In genomic region chr3:120454076-120454689, GRCh38 we compare ENCODE assay signal across 22 cellular contexts.
"Had no signal": no experiment of that assay in that cellular context is flagged by ENCODE, and none has a peak within 500 bp of the region (broad histone marks: within the 10 kb centered on the region; RNA-seq: fewer than 3 reads in every experiment).

No MANE protein-coding gene starts in this region.

- H3K4me1 ChIP-seq: psoas muscle had no signal

- ATAC-seq: effector memory CD8-positive, alpha-beta T cell; left cardiac atrium; left ventricle myocardium superior; psoas muscle; sciatic nerve; stimulated activated naive B cell treated with anti-CD40 and anti-IgM and Interleukin-4, amounts not matched to agents 10 μg/mL and 1 μg/mL and 100 μg/mL, for 72 hours; stimulated activated naive CD8-positive, alpha-beta T cell treated with anti-CD3 and anti-CD28 coated beads, Interleukin-15, amount 100 ng/mL, for 72 hours had no signal

- H3K27ac ChIP-seq: epithelial cell of prostate, esophagus muscularis mucosa, neutrophil, psoas muscle, skin epidermis, testis, tibial nerve had no signal

- H3K4me3 ChIP-seq: esophagus muscularis mucosa, lung, psoas muscle, skin epidermis, testis, tibial nerve had no signal

- DNase-seq: effector memory CD8-positive, alpha-beta T cell; foreskin fibroblast; kidney; left cardiac atrium; left ventricle myocardium superior; mesenchymal stem cell; midbrain; naive B cell; nephron progenitor cell; psoas muscle; stimulated activated CD4-positive, alpha-beta T cell treated with anti-CD3 and anti-CD28 coated beads, Interleukin-2, amount 100 ng/mL, for 24 hours; stimulated activated CD4-positive, alpha-beta T cell treated with anti-CD3 and anti-CD28 coated beads, Interleukin-4, amount 100 ng/mL, for 4 hours; stimulated activated naive B cell treated with anti-CD40 and anti-IgM and Interleukin-4, amounts not matched to agents 10 μg/mL and 1 μg/mL and 100 μg/mL, for 72 hours; stimulated activated naive CD8-positive, alpha-beta T cell treated with anti-CD3 and anti-CD28 coated beads, Interleukin-15, amount 100 ng/mL, for 72 hours; testis had no signal

- H3K27me3 ChIP-seq: esophagus muscularis mucosa, testis, tibial nerve had no signal

- H3K9me3 ChIP-seq: esophagus muscularis mucosa, neutrophil, psoas muscle, testis had no signal

- H3K36me3 ChIP-seq: esophagus muscularis mucosa, neutrophil, tibial nerve had no signal
